17 cellular contexts compared by ENCODE assay signal in the genomic region with DNA sequence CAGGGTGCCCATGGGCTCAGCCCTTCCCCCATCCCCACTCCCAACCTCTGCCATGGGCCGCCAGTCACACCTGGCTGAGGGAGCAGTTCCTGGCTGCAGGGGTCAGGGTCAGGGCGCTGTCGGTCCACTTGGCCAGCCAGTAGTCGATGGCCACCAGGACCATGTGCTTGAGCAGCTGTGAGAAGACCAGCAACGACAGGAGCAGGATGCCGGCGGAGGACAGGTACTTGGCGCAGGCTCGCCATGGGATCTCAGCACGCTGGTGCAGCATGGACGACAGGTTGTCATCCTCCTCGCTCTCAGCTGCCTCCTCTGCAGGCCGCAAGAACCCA. TPM values are rescaled to one million over a fixed set of nuclear protein-coding genes. Genes with fewer than 3 reads are reported as not detected.
A peak's percentile ranks its signal among the peaks of the same experiment; 100 is the strongest.
DNase-seq lines count a peak whose midpoint lies in the region; ATAC-seq and TF ChIP-seq lines count a peak whose summit lies in the region.
"Had no signal": no experiment of that assay in that cellular context is flagged by ENCODE, and none has a peak within 500 bp of the region (broad histone marks: within the 10 kb centered on the region; RNA-seq: fewer than 3 reads in every experiment).

No MANE protein-coding gene starts in this region.

- H3K9me3 Mint-ChIP-seq in activated CD4-positive, alpha-beta T cell treated with anti-CD3 and anti-CD28 coated beads, Interleukin-2, amount 10 ng/mL, durations not matched to agents 24 days and 14 days, result no peaks in the 10 kb centered on the region

- no peak overlapping the region for H2AFZ ChIP-seq in Karpas-422 (ENCODE audit: low read length)

- H3K79me2 ChIP-seq in Karpas-422 (ENCODE audit: low read length), result no peaks in the 10 kb centered on the region

- TF ChIP-seq POLR2A in Peyer's patch (IDR thresholded peaks at IDR 0.05) (no peak), upper lobe of left lung (IDR thresholded peaks at IDR 0.05) (no peak), esophagus squamous epithelium (IDR thresholded peaks at IDR 0.05) (no peak)

- H3K4me3 Mint-ChIP-seq in activated CD4-positive, alpha-beta T cell treated with anti-CD3 and anti-CD28 coated beads, Interleukin-2, amount 10 ng/mL, durations not matched to agents 24 days and 14 days, result no peak overlapping the region
- H3K4me3 Mint-ChIP-seq: HFFc6 had no signal

- peaks cover 4% of the 10 kb centered on the region for H3K27me3 Mint-ChIP-seq in activated CD4-positive, alpha-beta T cell treated with anti-CD3 and anti-CD28 coated beads, Interleukin-2, amount 10 ng/mL, durations not matched to agents 24 days and 14 days

- H3K27me3 ChIP-seq in Peyer's patch (no peaks in the 10 kb centered on the region), psoas muscle (ENCODE audit: insufficient read depth in 3 of 3, low read length in 2 of 3) (no peaks in the 10 kb centered on the region), upper lobe of left lung (no peaks in the 10 kb centered on the region), Karpas-422 (ENCODE audit: low read length) (no peaks in the 10 kb centered on the region), esophagus squamous epithelium (no peaks in the 10 kb centered on the region)
- H3K27me3 ChIP-seq: BE2C, MG63 had no signal

- DNase-seq in Peyer's patch (peak in 1 of 3 donors; percentile 40), coronary artery (ENCODE audit: low spot score) (no peak), psoas muscle (no peak), upper lobe of left lung (peak in 1 of 2 donors; percentile 67), Karpas-422 (no peak), esophagus squamous epithelium (lab: John Stamatoyannopoulos, UW) (no peak)
- no peak for DNase-seq in activated CD4-positive, alpha-beta T cell treated with anti-CD3 and anti-CD28 coated beads, Interleukin-2, amount 10 ng/mL, durations not matched to agents 24 days and 14 days
- DNase-seq: BE2C, GF-D8, HFFc6, KBM-7, MG63, NCI-H1105, NCI-H187, NCI-H446, PC-3 had no signal

- H3K4me1 Mint-ChIP-seq in activated CD4-positive, alpha-beta T cell treated with anti-CD3 and anti-CD28 coated beads, Interleukin-2, amount 10 ng/mL, durations not matched to agents 24 days and 14 days, result no peaks in the 10 kb centered on the region

- no peak overlapping the region for H3K27ac Mint-ChIP-seq in activated CD4-positive, alpha-beta T cell treated with anti-CD3 and anti-CD28 coated beads, Interleukin-2, amount 10 ng/mL, durations not matched to agents 24 days and 14 days
- H3K27ac Mint-ChIP-seq: HFFc6 had no signal

- H3K36me3 ChIP-seq in Peyer's patch, result no peaks in the 10 kb centered on the region
- H3K36me3 ChIP-seq in psoas muscle (ENCODE audit: insufficient read depth in 1 of 2, low read depth in 1 of 2), result no peaks in the 10 kb centered on the region
- H3K36me3 ChIP-seq in upper lobe of left lung, result no peaks in the 10 kb centered on the region
- no peaks in the 10 kb centered on the region for H3K36me3 ChIP-seq in Karpas-422 (ENCODE audit: insufficient read depth, low read length)
- H3K36me3 ChIP-seq in esophagus squamous epithelium, result no peaks in the 10 kb centered on the region
- H3K36me3 ChIP-seq: BE2C, MG63 had no signal

- no peak for TF ChIP-seq EP300 in upper lobe of left lung (IDR thresholded peaks at IDR 0.05)

- 81 to 92% (median 83%) methylated on average over 13 of the region's 13 CpGs for WGBS in psoas muscle, 3 donors
- WGBS in upper lobe of left lung, 2 donors, result 93 to 95% methylated on average over 8 to 13 of the region's 13 CpGs
- 100% methylated on average over 1 to 2 of the region's 13 CpGs for WGBS in esophagus squamous epithelium, 2 donors

- H3K9me3 ChIP-seq in Peyer's patch, result no peaks in the 10 kb centered on the region
- H3K9me3 ChIP-seq in psoas muscle, result no peaks in the 10 kb centered on the region
- H3K9me3 ChIP-seq in upper lobe of left lung, result no peaks in the 10 kb centered on the region
- H3K9me3 ChIP-seq in Karpas-422 (ENCODE audit: low read length), result no peaks in the 10 kb centered on the region
- no peaks in the 10 kb centered on the region for H3K9me3 ChIP-seq in esophagus squamous epithelium
- H3K9me3 ChIP-seq: BE2C, MG63 had no signal

- TF ChIP-seq CTCF in Peyer's patch (IDR thresholded peaks at IDR 0.05) (no peak), coronary artery (IDR thresholded peaks at IDR 0.05) (no peak), psoas muscle (IDR thresholded peaks at IDR 0.05) (no peak), upper lobe of left lung (IDR thresholded peaks at IDR 0.05) (no peak), esophagus squamous epithelium (IDR thresholded peaks at IDR 0.05) (no peak)

- no peak overlapping the region for H3K4me2 ChIP-seq in Karpas-422 (ENCODE audit: low read depth, low read length, poor library complexity, severe bottlenecking)

- no peak overlapping the region for H3K4me3 ChIP-seq in Peyer's patch
- H3K4me3 ChIP-seq in coronary artery, result no peak overlapping the region
- H3K4me3 ChIP-seq in psoas muscle, result no peak overlapping the region
- H3K4me3 ChIP-seq in upper lobe of left lung, result no peak overlapping the region
- no peak overlapping the region for H3K4me3 ChIP-seq in Karpas-422 (ENCODE audit: low read length)
- no peak overlapping the region for H3K4me3 ChIP-seq in esophagus squamous epithelium
- H3K4me3 ChIP-seq: MG63 had no signal

- no peaks in the 10 kb centered on the region for H3K36me3 Mint-ChIP-seq in activated CD4-positive, alpha-beta T cell treated with anti-CD3 and anti-CD28 coated beads, Interleukin-2, amount 10 ng/mL, durations not matched to agents 24 days and 14 days (ENCODE audit: low read depth)

- H3K9me2 ChIP-seq in Karpas-422 (replicated peaks; ENCODE audit: insufficient read depth, low read length), result no peaks in the 10 kb centered on the region

- no peak overlapping the region for H3K9ac ChIP-seq in Karpas-422 (ENCODE audit: low read length)

- H4K20me1 ChIP-seq in Karpas-422 (ENCODE audit: insufficient read depth, low read depth, low read length), result no peaks in the 10 kb centered on the region

- no peaks in the 10 kb centered on the region for H3K4me1 ChIP-seq in Peyer's patch
- peaks cover 33% of the 10 kb centered on the region for H3K4me1 ChIP-seq in psoas muscle
- H3K4me1 ChIP-seq in upper lobe of left lung, result peaks cover 27 to 38% (median 36%) of the 10 kb centered on the region in 4 donors
- H3K4me1 ChIP-seq in Karpas-422 (ENCODE audit: low read length), result peaks cover 5% of the 10 kb centered on the region; the same call in 1 of the 2 replicates
- peaks cover 0 to 18% (median 6%) of the 10 kb centered on the region in 3 donors for H3K4me1 ChIP-seq in esophagus squamous epithelium
- H3K4me1 ChIP-seq: BE2C had no signal

- H3K27ac ChIP-seq in Peyer's patch, result peak overlapping the region in 3 of 4 donors; percentile 36 to 70 (median 38)
- peak overlapping the region; percentile 75 to 81 for H3K27ac ChIP-seq in coronary artery
- H3K27ac ChIP-seq in psoas muscle, result peak overlapping the region; percentile 88
- peak overlapping the region in 3 of 4 donors; percentile 65 to 83 (median 82) for H3K27ac ChIP-seq in upper lobe of left lung
- no peak overlapping the region for H3K27ac ChIP-seq in Karpas-422 (ENCODE audit: low read length)
- peak overlapping the region in 1 of 4 donors; percentile 18 for H3K27ac ChIP-seq in esophagus squamous epithelium
- H3K27ac ChIP-seq: HL-60 had no signal

- ATAC-seq in psoas muscle, result no peak
- ATAC-seq in upper lobe of left lung (ENCODE audit: low FRiP score in 2 of 2), result no peak
- ATAC-seq: PC-3 had no signal

- intact Hi-C loops in psoas muscle (cut with DNase I), result no loop called here
- intact Hi-C loops in esophagus squamous epithelium (cut with DNase I), result no loop called here
- intact Hi-C loops in activated CD4-positive, alpha-beta T cell treated with anti-CD3 and anti-CD28 coated beads, Interleukin-2, amount 10 ng/mL, durations not matched to agents 24 days and 14 days (cut with micrococcal nuclease), result no loop called here

RNA-seq across cellular contexts. Expression of a gene that starts 18.3 kb away (rescaled TPM):
- 1 to 10 TPM in 3 of 4 donors, not detected in 1; 1.7 to 6.0 (median 3.2) TPM for total RNA-seq in Peyer's patch
- 100 to 1,000 TPM in 2 of 4 donors, 10 to 100 TPM in 2; 88.4 to 173 (median 126) TPM for total RNA-seq in psoas muscle
- polyA plus RNA-seq in psoas muscle, result 10 to 100 TPM; 66.5 to 87.5 (median 86.8) TPM
- 1 to 10 TPM; 2.6 to 9.5 (median 5.7) TPM for total RNA-seq in upper lobe of left lung
- 0.26 and 0.58 TPM in 2 replicates for total RNA-seq in Karpas-422 (2014; rRNA removed; shearing (Covaris generic); ENCODE audit: low replicate concordance)
- total RNA-seq in esophagus squamous epithelium, result 1 to 10 TPM; 1.0 to 1.6 (median 1.3) TPM
- total RNA-seq in activated CD4-positive, alpha-beta T cell treated with anti-CD3 and anti-CD28 coated beads, Interleukin-2, amount 10 ng/mL, durations not matched to agents 24 days and 14 days, result 0.85 and 1.1 TPM in 2 replicates
- total RNA-seq: HFFc6 had no signal

RNA-seq across cellular contexts. Expression of a gene that starts 55.2 kb away (rescaled TPM):
- 10 to 100 TPM in 3 of 4 donors, 1 to 10 TPM in 1; 3.3 to 25.7 (median 15.0) TPM for total RNA-seq in Peyer's patch
- under 1 TPM; 0.09 to 0.71 (median 0.17) TPM for total RNA-seq in psoas muscle
- polyA plus RNA-seq in psoas muscle, result under 1 TPM; 0.01 to 0.18 (median 0.14) TPM
- 1 to 10 TPM; 3.6 to 7.6 (median 4.5) TPM for total RNA-seq in upper lobe of left lung
- total RNA-seq in Karpas-422 (2014; rRNA removed; shearing (Covaris generic); ENCODE audit: low replicate concordance), result 26.4 and 38.6 TPM in 2 replicates
- total RNA-seq in esophagus squamous epithelium, result 1 to 10 TPM; 1.5 to 6.1 (median 2.9) TPM
- total RNA-seq in activated CD4-positive, alpha-beta T cell treated with anti-CD3 and anti-CD28 coated beads, Interleukin-2, amount 10 ng/mL, durations not matched to agents 24 days and 14 days, result 4.4 and 4.5 TPM in 2 replicates

Comparison
In these comparisons a context has a peak if more than half of its experiments do, and no peak if none do; other contexts are left out.
1. RNA of a gene that starts 18.3 kb away (total RNA-seq): 88.4 to 173 TPM in psoas muscle; 2.6 to 9.5 TPM in upper lobe of left lung, 1.7 to 6.0 TPM in Peyer's patch, 1.0 to 1.6 TPM in esophagus squamous epithelium, 0.85 to 1.1 TPM in activated CD4-positive, alpha-beta T cell treated with anti-CD3 and anti-CD28 coated beads, Interleukin-2, amount 10 ng/mL, durations not matched to agents 24 days and 14 days and 0.26 to 0.58 TPM in Karpas-422; every median in the first group is over 4 times any median in the second.